ENCODE assay signal across 1 cellular context in the genomic region with DNA sequence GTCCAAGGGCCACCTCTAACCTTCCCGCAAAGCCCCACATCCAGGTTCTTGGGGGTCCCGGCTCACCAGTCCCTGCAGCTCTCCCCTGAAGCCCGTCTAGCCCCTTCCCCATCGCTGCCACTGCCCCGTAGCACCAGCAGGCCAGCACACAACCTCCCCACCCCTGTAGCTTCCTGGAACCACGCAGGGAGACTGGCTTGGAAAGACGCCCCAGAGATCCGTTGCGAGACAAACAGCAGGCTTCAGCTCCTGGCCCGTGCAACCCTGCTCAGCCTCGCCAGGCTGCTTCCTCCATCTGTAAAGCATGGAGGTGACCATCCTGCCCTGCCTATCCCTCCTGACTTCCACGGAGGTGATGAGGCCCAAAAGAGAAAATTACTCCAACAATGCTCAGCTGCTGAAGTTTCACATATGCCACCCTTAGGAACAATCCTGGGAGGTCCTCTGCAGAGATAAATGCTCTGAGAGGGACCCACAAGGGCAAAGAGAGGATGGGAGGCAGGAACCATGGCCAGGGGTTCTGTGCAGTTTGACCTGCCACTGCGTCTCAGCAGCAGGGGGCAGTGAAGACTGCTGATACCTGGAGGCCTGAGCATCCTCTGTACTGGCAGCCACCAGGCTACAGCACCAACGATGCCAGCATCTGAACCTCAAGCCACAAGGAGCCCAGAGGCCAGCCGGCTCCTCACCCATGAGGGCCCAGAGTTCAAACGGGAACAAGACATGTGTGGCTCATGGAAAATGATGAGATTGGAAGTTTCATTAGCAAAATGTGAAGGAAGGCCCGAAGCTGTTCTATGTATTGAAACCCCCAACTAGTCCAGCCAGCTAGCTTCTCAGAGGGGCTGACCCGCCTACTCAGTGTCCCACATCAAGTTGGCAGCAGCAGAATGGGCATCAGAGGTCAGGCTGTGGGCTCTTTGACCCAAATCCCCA.
TF ChIP-seq lines count a peak whose summit lies in the region.

No MANE protein-coding gene starts in this region.

TF ChIP-seq in H1, 55 proteins besides CTCF, POLR2A, EP300 and RAD21:
- TF ChIP-seq USF2 (IDR thresholded peaks at IDR 0.05; ENCODE audit: low read length): no peak
- TF ChIP-seq TBP (IDR thresholded peaks at IDR 0.05; ENCODE audit: low read depth, low read length): no peak
- no peak for TF ChIP-seq RBBP5 (IDR thresholded peaks at IDR 0.05; ENCODE audit: borderline replicate concordance, low read depth, low read length)
- no peak for TF ChIP-seq GABPA (IDR thresholded peaks at IDR 0.05; ENCODE audit: borderline replicate concordance, insufficient read depth, low read length)
- TF ChIP-seq TEAD4 (IDR thresholded peaks at IDR 0.05; ENCODE audit: low read depth, low read length): no peak
- no peak for TF ChIP-seq SIX5 (IDR thresholded peaks at IDR 0.05; ENCODE audit: low read depth, low read length)
- TF ChIP-seq TCF12 (IDR thresholded peaks at IDR 0.05; ENCODE audit: low read depth, low read length): no peak
